Comparison of ENCODE assay signal across 7 cellular contexts in the genomic region with DNA sequence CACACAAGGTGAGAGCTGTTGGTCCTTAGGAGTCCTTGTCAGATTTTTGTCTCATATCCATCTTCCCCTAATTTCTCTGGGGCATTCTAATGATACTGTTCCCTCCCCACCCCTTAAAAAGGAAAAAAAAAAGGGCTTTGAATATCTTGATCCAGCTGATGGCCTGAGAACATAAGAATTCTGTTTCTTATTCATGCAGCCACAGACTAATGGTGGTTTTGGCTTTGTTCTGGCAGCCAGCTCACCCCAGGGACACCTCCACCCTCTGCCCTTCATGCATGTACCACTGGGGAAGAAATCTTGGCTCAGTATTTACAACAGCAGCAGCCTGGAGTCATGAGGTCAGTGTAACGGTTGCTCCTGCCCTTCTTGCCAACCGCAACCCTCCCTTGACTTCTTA. TPM values are rescaled to one million over a fixed set of nuclear protein-coding genes. Genes with fewer than 3 reads are reported as not detected.
DNase-seq lines count a peak whose midpoint lies in the region; ATAC-seq and TF ChIP-seq lines count a peak whose summit lies in the region.
"Not testable (repeated sequence)": the region's sequence is repeated elsewhere in the genome, so short reads cannot be mapped to it uniquely, and the experiment has no call there.

No MANE protein-coding gene starts in this region.

- H3K9me3 Mint-ChIP-seq in activated T-cell treated with anti-CD3 and anti-CD28 coated beads, Interleukin-2, amount 50 U/mL, for 72 hours; activated naive CD8-positive, alpha-beta T cell (ENCODE audit: low read depth); brain; nephron: not testable (repeated sequence)

- H3K4me1 Mint-ChIP-seq in activated T-cell treated with anti-CD3 and anti-CD28 coated beads, Interleukin-2, amount 50 U/mL, for 72 hours (ENCODE audit: low read depth) = peaks cover 16% of the 10 kb centered on the region
- peaks cover 13% of the 10 kb centered on the region for H3K4me1 Mint-ChIP-seq in activated naive CD8-positive, alpha-beta T cell (ENCODE audit: low read depth)
- H3K4me1 Mint-ChIP-seq in brain = peaks cover 18% of the 10 kb centered on the region
- not testable (repeated sequence) for H3K4me1 Mint-ChIP-seq in nephron

- peak overlapping the region; percentile 3 for H3K27ac Mint-ChIP-seq in activated T-cell treated with anti-CD3 and anti-CD28 coated beads, Interleukin-2, amount 50 U/mL, for 72 hours
- H3K27ac Mint-ChIP-seq in activated naive CD8-positive, alpha-beta T cell = peak overlapping the region; percentile 72
- H3K27ac Mint-ChIP-seq in brain = peak overlapping the region in 1 of 5 experiments; percentile 80
- not testable (repeated sequence) for H3K27ac Mint-ChIP-seq in nephron

- H3K9me3 ChIP-seq in Karpas-422 (ENCODE audit: low read length) = not testable (repeated sequence)

- H3K4me3 Mint-ChIP-seq in activated T-cell treated with anti-CD3 and anti-CD28 coated beads, Interleukin-2, amount 50 U/mL, for 72 hours; activated naive CD8-positive, alpha-beta T cell: not testable (repeated sequence)
- H3K4me3 Mint-ChIP-seq in brain (peak overlapping the region in 4 of 5 experiments; percentile 62 to 74 (median 67)), nephron (peak overlapping the region; percentile 57 to 82 (median 76))

- not testable (repeated sequence) for TF ChIP-seq CTCF in brain (conservative IDR thresholded peaks at IDR 0.05); nephron (IDR thresholded peaks at IDR 0.05; ENCODE audit: unreplicated experiment in 3 of 3)

- H3K4me1 ChIP-seq in Karpas-422 (ENCODE audit: low read length) = not testable (repeated sequence)

- not testable (repeated sequence) for H3K27me3 ChIP-seq in Karpas-422 (ENCODE audit: low read length)

- H3K79me2 ChIP-seq in Karpas-422 (ENCODE audit: low read length) = not testable (repeated sequence)

- H4K20me1 ChIP-seq in Karpas-422 (ENCODE audit: insufficient read depth, low read depth, low read length) = not testable (repeated sequence)

- not testable (repeated sequence) for H3K27ac ChIP-seq in Karpas-422 (ENCODE audit: low read length)

- H3K4me3 ChIP-seq in Karpas-422 (ENCODE audit: low read length) = not testable (repeated sequence)

- not testable (repeated sequence) for ATAC-seq in activated T-cell treated with anti-CD3 and anti-CD28 coated beads, Interleukin-2, amount 50 U/mL, for 72 hours (replicated peaks in 1 of 2)

- H3K27me3 Mint-ChIP-seq in activated T-cell treated with anti-CD3 and anti-CD28 coated beads, Interleukin-2, amount 50 U/mL, for 72 hours (ENCODE audit: low read depth); activated naive CD8-positive, alpha-beta T cell; brain; nephron (ENCODE audit: low read depth): not testable (repeated sequence)

- DNase-seq in Karpas-422 (peak; percentile 33), fibroblast of peridontal ligament (ENCODE audit: extremely low read depth) (peak; percentile 43), stromal cell of bone marrow (ENCODE audit: low read depth) (peak; percentile 25)
- DNase-seq in activated T-cell treated with anti-CD3 and anti-CD28 coated beads, Interleukin-2, amount 50 U/mL, for 72 hours = not testable (repeated sequence)

- not testable (repeated sequence) for H3K9ac ChIP-seq in Karpas-422 (ENCODE audit: low read length)

- not testable (repeated sequence) for H2AFZ ChIP-seq in Karpas-422 (ENCODE audit: low read length)

- not testable (repeated sequence) for H3K9me2 ChIP-seq in Karpas-422 (replicated peaks; ENCODE audit: insufficient read depth, low read length)

- H3K36me3 ChIP-seq in Karpas-422 (ENCODE audit: insufficient read depth, low read length) = not testable (repeated sequence)

- not testable (repeated sequence) for H3K36me3 Mint-ChIP-seq in activated T-cell treated with anti-CD3 and anti-CD28 coated beads, Interleukin-2, amount 50 U/mL, for 72 hours (ENCODE audit: insufficient read depth in 2 of 2); activated naive CD8-positive, alpha-beta T cell
- H3K36me3 Mint-ChIP-seq in brain (peaks cover 16% of the 10 kb centered on the region), nephron (ENCODE audit: low read depth) (peaks cover 13% of the 10 kb centered on the region)

- not testable (repeated sequence) for H3K4me2 ChIP-seq in Karpas-422 (ENCODE audit: low read depth, low read length, poor library complexity, severe bottlenecking)

RNA-seq across cellular contexts. Expression of gene MSTO1, which starts 3.2 kb away (rescaled TPM):
- 55.2 and 56.9 TPM in 2 replicates for total RNA-seq in Karpas-422 (2014; rRNA removed; shearing (Covaris generic); ENCODE audit: low replicate concordance)
- 10 to 100 TPM; 41.6 to 53.3 TPM for total RNA-seq in activated T-cell treated with anti-CD3 and anti-CD28 coated beads, Interleukin-2, amount 50 U/mL, for 72 hours
- 12.4 TPM for polyA plus RNA-seq in brain (ENCODE audit: insufficient read depth, low read depth, low replicate concordance)

RNA-seq across cellular contexts. Expression of gene ASH1L, which starts 50.6 kb away (rescaled TPM):
- total RNA-seq in Karpas-422 (2014; rRNA removed; shearing (Covaris generic); ENCODE audit: low replicate concordance) = 27.2 and 45.1 TPM in 2 replicates
- total RNA-seq in activated T-cell treated with anti-CD3 and anti-CD28 coated beads, Interleukin-2, amount 50 U/mL, for 72 hours = 10 to 100 TPM; 40.3 to 47.2 TPM
- polyA plus RNA-seq in brain (ENCODE audit: insufficient read depth, low read depth, low replicate concordance) = 15.3 TPM
